1 cellular context compared by ENCODE assay signal in genomic region chr12:2118061-2118460, GRCh38.
TF ChIP-seq lines count a peak whose summit lies in the region.

No MANE protein-coding gene starts in this region.

TF ChIP-seq in GM23338, 12 proteins besides CTCF, POLR2A, EP300 and RAD21 (continued from another document):
- TF ChIP-seq ZNF462 (CRISPR knock-in tag; IDR thresholded peaks at IDR 0.05) (no peak), EZH2 (IDR thresholded peaks at IDR 0.05; ENCODE audit: low read depth, unreplicated experiment) (no peak), POLR2AphosphoS5 (IDR thresholded peaks at IDR 0.05; ENCODE audit: low read depth) (no peak), ETS1 (IDR thresholded peaks at IDR 0.05) (no peak)
